11 cellular contexts compared by ENCODE assay signal in the genomic region with DNA sequence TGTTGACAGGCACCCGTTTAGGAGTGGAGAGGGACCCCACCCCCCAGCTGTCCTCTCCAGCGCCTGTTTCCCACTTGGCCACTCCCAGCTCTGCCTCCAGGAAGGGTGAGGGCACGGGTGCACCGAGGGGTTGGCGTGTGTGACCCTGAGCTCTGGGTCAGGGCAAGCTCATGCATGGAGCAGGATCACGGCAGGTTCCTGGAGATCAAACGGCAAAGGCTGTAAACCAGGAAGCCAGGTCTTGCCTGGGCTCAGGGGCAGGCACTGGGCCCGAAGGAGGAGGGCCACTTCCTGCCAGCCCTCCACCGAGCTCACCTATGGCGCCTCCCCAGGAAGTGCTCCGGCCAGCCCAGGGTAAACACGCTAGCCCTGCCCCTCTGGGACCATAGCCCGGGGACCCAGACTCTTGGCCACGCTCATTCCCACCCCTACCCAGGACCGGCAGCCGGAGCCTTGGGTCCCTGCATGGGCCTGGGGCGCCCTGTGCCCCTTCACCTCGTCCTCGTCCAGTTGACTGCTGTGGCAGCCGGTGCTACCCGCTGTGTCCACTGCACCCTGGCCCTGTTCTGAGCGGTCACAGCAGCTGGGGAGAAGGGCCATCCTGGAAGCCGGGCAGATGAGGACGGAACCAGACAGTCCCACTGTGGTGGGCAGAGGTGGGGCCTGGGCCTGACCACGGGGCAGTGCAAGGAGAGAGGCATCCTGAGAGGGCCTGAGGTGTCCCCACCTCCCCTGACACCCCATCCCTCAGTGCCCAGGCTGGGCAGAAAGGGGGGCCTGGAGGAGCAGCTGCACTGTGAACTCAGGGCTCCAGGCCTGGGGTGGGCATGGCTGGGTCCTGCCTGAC. TPM values are rescaled to one million over a fixed set of nuclear protein-coding genes. Genes with fewer than 3 reads are reported as not detected.
DNase-seq lines count a peak whose midpoint lies in the region; ATAC-seq and TF ChIP-seq lines count a peak whose summit lies in the region.
"Had no signal": no experiment of that assay in that cellular context is flagged by ENCODE, and none has a peak within 500 bp of the region (broad histone marks: within the 10 kb centered on the region; RNA-seq: fewer than 3 reads in every experiment).

No MANE protein-coding gene starts in this region.

- H3K9me3 ChIP-seq in SK-N-SH = no peaks in the 10 kb centered on the region
- no peaks in the 10 kb centered on the region for H3K9me3 ChIP-seq in mesodermal cell (ENCODE audit: control insufficient read depth, low read length)
- no peaks in the 10 kb centered on the region for H3K9me3 ChIP-seq in upper lobe of left lung
- H3K9me3 ChIP-seq: SJSA1 had no signal

- peak in 3 of 4 donors; percentile 27 to 44 (median 34) for TF ChIP-seq POLR2A in upper lobe of left lung (IDR thresholded peaks at IDR 0.05)

- H3K79me2 ChIP-seq in SK-N-SH (ENCODE audit: insufficient read depth) = no peaks in the 10 kb centered on the region

- no peak overlapping the region for H3K4me3 ChIP-seq in SK-N-SH (ENCODE audit: low read depth in 2 of 2, low read length in 1 of 2)
- H3K4me3 ChIP-seq in mesodermal cell (ENCODE audit: extremely low read depth, insufficient read depth, low read length, poor library complexity, severe bottlenecking) = peak overlapping the region; percentile 52
- peak overlapping the region in 3 of 4 donors; percentile 60 to 62 (median 61) for H3K4me3 ChIP-seq in upper lobe of left lung
- H3K4me3 ChIP-seq: SJSA1 had no signal

- TF ChIP-seq CTCF in SK-N-SH (IDR thresholded peaks at IDR 0.05) (no peak), upper lobe of left lung (IDR thresholded peaks at IDR 0.05) (no peak)

- CTCF ChIA-PET in SK-N-SH (lab: Yijun Ruan, JAX) = interaction anchor here (0.7 to 3.9 kb wide), 4 partner anchors 9 to 23 kb away, joined by 3 to 22 read pairs (median 6); partner anchors contain the start of gene TMEM80

- H3K9ac ChIP-seq in SK-N-SH = no peak overlapping the region

- H4K20me1 ChIP-seq in SK-N-SH (ENCODE audit: insufficient read depth) = no peaks in the 10 kb centered on the region

- no peaks in the 10 kb centered on the region for H3K9me2 ChIP-seq in SK-N-SH

- DNase-seq in SK-N-SH = peak; percentile 25
- peak; percentile 48 for DNase-seq in ecto neural progenitor cell (ENCODE audit: low spot score)
- peak; percentile 84 to 92 for DNase-seq in upper lobe of left lung
- DNase-seq in LoVo (ENCODE audit: low spot score) = no peak
- no peak for DNase-seq in activated CD4-positive, alpha-beta T cell treated with anti-CD3 and anti-CD28 coated beads for 4 hours
- no peak for DNase-seq in cerebellum (ENCODE audit: low spot score)
- DNase-seq: amygdala had no signal

- no peak overlapping the region for H2AFZ ChIP-seq in SK-N-SH (ENCODE audit: low read depth)

- no peaks in the 10 kb centered on the region for H3K27me3 ChIP-seq in SK-N-SH (ENCODE audit: insufficient read depth)
- peaks cover 0 to 20% (median 10%) of the 10 kb centered on the region in 4 donors for H3K27me3 ChIP-seq in upper lobe of left lung
- H3K27me3 ChIP-seq: SJSA1 had no signal

- no peaks in the 10 kb centered on the region for H3F3A ChIP-seq in SK-N-SH (replicated peaks; ENCODE audit: insufficient read depth)

- H3K4me1 ChIP-seq in SK-N-SH (ENCODE audit: control insufficient read depth in 1 of 2, insufficient read depth in 2 of 2, low read depth in 1 of 2, low read length in 1 of 2) = peaks cover 0 to 2% of the 10 kb centered on the region in 2 experiments; a peak in 1 of 4 replicates
- H3K4me1 ChIP-seq in mesodermal cell (ENCODE audit: control insufficient read depth, insufficient read depth, low read length, poor library complexity, severe bottlenecking) = peaks cover 18% of the 10 kb centered on the region
- H3K4me1 ChIP-seq in upper lobe of left lung = peaks cover 36 to 72% (median 57%) of the 10 kb centered on the region in 4 donors
- H3K4me1 ChIP-seq: SJSA1 had no signal

- no peak for TF ChIP-seq EP300 in SK-N-SH (IDR thresholded peaks at IDR 0.05; ENCODE audit: borderline replicate concordance in 1 of 2, low read depth in 1 of 2, low read length in 1 of 2)
- no peak for TF ChIP-seq EP300 in upper lobe of left lung (IDR thresholded peaks at IDR 0.05)

- no peak for TF ChIP-seq RAD21 in SK-N-SH (IDR thresholded peaks at IDR 0.05; ENCODE audit: low read length)

- no peak overlapping the region for H3K4me2 ChIP-seq in SK-N-SH

- ATAC-seq in SK-N-SH treated with all-trans-retinoic acid at 6 μM for 48 hours = no peak
- ATAC-seq in upper lobe of left lung (ENCODE audit: low FRiP score in 2 of 2) = peak; percentile 36 to 81

- WGBS in SK-N-SH (ENCODE audit: low lambda C conversion rate) = no CpG with 5 or more reads among the region's 25 CpGs
- WGBS in mesodermal cell (ENCODE audit: insufficient coverage in 2 of 2), 2 experiments = 87 to 91% methylated on average over 16 to 23 of the region's 25 CpGs
- WGBS in upper lobe of left lung, 2 donors = 65 to 72% methylated on average over 8 to 23 of the region's 25 CpGs

- no peak overlapping the region for H3K27ac ChIP-seq in SK-N-SH (ENCODE audit: low read depth in 2 of 2, low read length in 1 of 2)
- H3K27ac ChIP-seq in mesodermal cell (ENCODE audit: low read depth, low read length, severe bottlenecking) = no peak overlapping the region
- peak overlapping the region; percentile 75 to 86 (median 81) for H3K27ac ChIP-seq in upper lobe of left lung
- H3K27ac ChIP-seq: HL-60, SJSA1 had no signal

- H3K36me3 ChIP-seq in SK-N-SH (replicated peaks in 1 of 2; ENCODE audit: control insufficient read depth in 1 of 2, insufficient read depth in 2 of 2, low read length in 1 of 2) (peaks cover 0 to 3% of the 10 kb centered on the region in 2 experiments), mesodermal cell (ENCODE audit: control insufficient read depth, insufficient read depth, low read length) (peaks cover 30% of the 10 kb centered on the region), upper lobe of left lung (peaks cover 0 to 15% (median 12%) of the 10 kb centered on the region in 4 donors)
- H3K36me3 ChIP-seq: SJSA1 had no signal

- POLR2A ChIA-PET in SK-N-SH (lab: Yijun Ruan, JAX) = interaction anchor here (0.6 to 1.6 kb wide), 2 partner anchors 9 to 119 kb away, joined by 3 to 6 read pairs; partner anchors contain the start of gene TMEM80

TF ChIP-seq in SK-N-SH, 30 proteins besides CTCF, POLR2A, EP300 and RAD21 (continues in another document):
- TF ChIP-seq PBX3 (IDR thresholded peaks at IDR 0.05) (no peak), FOXJ3 (CRISPR knock-in tag; IDR thresholded peaks at IDR 0.05) (no peak)

TF ChIP-seq in SK-N-SH treated with all-trans-retinoic acid at 6 μM for 48 hours, 23 proteins besides CTCF, POLR2A, EP300 and RAD21 (continues in another document):
- TF ChIP-seq, protein P1, sequence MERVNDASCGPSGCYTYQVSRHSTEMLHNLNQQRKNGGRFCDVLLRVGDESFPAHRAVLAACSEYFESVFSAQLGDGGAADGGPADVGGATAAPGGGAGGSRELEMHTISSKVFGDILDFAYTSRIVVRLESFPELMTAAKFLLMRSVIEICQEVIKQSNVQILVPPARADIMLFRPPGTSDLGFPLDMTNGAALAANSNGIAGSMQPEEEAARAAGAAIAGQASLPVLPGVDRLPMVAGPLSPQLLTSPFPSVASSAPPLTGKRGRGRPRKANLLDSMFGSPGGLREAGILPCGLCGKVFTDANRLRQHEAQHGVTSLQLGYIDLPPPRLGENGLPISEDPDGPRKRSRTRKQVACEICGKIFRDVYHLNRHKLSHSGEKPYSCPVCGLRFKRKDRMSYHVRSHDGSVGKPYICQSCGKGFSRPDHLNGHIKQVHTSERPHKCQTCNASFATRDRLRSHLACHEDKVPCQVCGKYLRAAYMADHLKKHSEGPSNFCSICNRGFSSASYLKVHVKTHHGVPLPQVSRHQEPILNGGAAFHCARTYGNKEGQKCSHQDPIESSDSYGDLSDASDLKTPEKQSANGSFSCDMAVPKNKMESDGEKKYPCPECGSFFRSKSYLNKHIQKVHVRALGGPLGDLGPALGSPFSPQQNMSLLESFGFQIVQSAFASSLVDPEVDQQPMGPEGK (CRISPR knock-in tag; IDR thresholded peaks at IDR 0.05; ENCODE audit: borderline replicate concordance) = no peak
- TF ChIP-seq ARNTL (CRISPR knock-in tag; IDR thresholded peaks at IDR 0.05; ENCODE audit: borderline replicate concordance, low read depth) = no peak
- no peak for TF ChIP-seq ZNF565 (CRISPR knock-in tag; conservative IDR thresholded peaks at IDR 0.05; ENCODE audit: low read depth)
- no peak for TF ChIP-seq RARB (CRISPR knock-in tag; IDR thresholded peaks at IDR 0.05)
- TF ChIP-seq TOX (CRISPR knock-in tag; IDR thresholded peaks at IDR 0.05; ENCODE audit: borderline replicate concordance) = no peak

RNA-seq across cellular contexts. Expression of gene EPS8L2, which starts 1.0 kb away (rescaled TPM):
- polyA plus RNA-seq in SK-N-SH (2012; rRNA removed) = 0.67 and 0.74 TPM in 2 replicates
- polyA plus RNA-seq in SK-N-SH (2012; cell fraction: cytosol; rRNA removed) = 0.42 and 0.52 TPM in 2 replicates
- 3.7 and 4.3 TPM in 2 replicates for polyA plus RNA-seq in SK-N-SH (2012; cell fraction: nucleus; rRNA removed)
- polyA plus RNA-seq in mesodermal cell (2013, experiment 1 of 2) = 13.7 TPM
- 13.7 TPM for polyA plus RNA-seq in mesodermal cell (2013, experiment 2 of 2)
- 100 to 1,000 TPM; 120 to 497 (median 199) TPM for total RNA-seq in upper lobe of left lung
- total RNA-seq in cerebellum = 6.8 TPM
- total RNA-seq: SJSA1 had no signal

RNA-seq across cellular contexts. Expression of gene TMEM80, which starts 9.4 kb away (rescaled TPM):
- polyA plus RNA-seq in SK-N-SH (2012; rRNA removed) = 40.4 and 51.0 TPM in 2 replicates
- polyA plus RNA-seq in SK-N-SH (2012; cell fraction: cytosol; rRNA removed) = 34.3 and 36.4 TPM in 2 replicates
- polyA plus RNA-seq in SK-N-SH (2012; cell fraction: nucleus; rRNA removed) = 88.5 and 114 TPM in 2 replicates
- polyA plus RNA-seq in mesodermal cell (2013, experiment 1 of 2) = 21.1 TPM
- 25.6 TPM for polyA plus RNA-seq in mesodermal cell (2013, experiment 2 of 2)
- total RNA-seq in upper lobe of left lung (10 to 100 TPM; 28.6 to 62.9 (median 36.1) TPM), cerebellum (11.1 TPM)

RNA-seq across cellular contexts. Expression of gene DEAF1, which starts 10.0 kb away (rescaled TPM):
- 36.0 and 40.6 TPM in 2 replicates for polyA plus RNA-seq in SK-N-SH (2012; rRNA removed)
- 19.2 and 27.9 TPM in 2 replicates for polyA plus RNA-seq in SK-N-SH (2012; cell fraction: cytosol; rRNA removed)
- 28.1 and 32.0 TPM in 2 replicates for polyA plus RNA-seq in SK-N-SH (2012; cell fraction: nucleus; rRNA removed)
- polyA plus RNA-seq in mesodermal cell (2013, experiment 1 of 2) = 53.4 TPM
- polyA plus RNA-seq in mesodermal cell (2013, experiment 2 of 2) = 38.1 TPM
- total RNA-seq in upper lobe of left lung (10 to 100 TPM; 23.9 to 87.3 (median 35.6) TPM), cerebellum (61.0 TPM)

RNA-seq across cellular contexts. Expression of gene TALDO1, which starts 42.2 kb away (rescaled TPM):
- polyA plus RNA-seq in SK-N-SH (2012; rRNA removed) = 78.4 and 103 TPM in 2 replicates
- polyA plus RNA-seq in SK-N-SH (2012; cell fraction: cytosol; rRNA removed) = 84.3 and 95.6 TPM in 2 replicates
- polyA plus RNA-seq in SK-N-SH (2012; cell fraction: nucleus; rRNA removed) = 75.1 and 87.3 TPM in 2 replicates
- polyA plus RNA-seq in mesodermal cell (2013, experiment 1 of 2) = 120 TPM
- polyA plus RNA-seq in mesodermal cell (2013, experiment 2 of 2) = 113 TPM
- total RNA-seq in upper lobe of left lung (100 to 1,000 TPM; 163 to 313 (median 217) TPM), cerebellum (52.0 TPM)

Comparison
In these comparisons a context has a peak if more than half of its experiments do, and no peak if none do; other contexts are left out.
1. DNase-seq: peak in SK-N-SH (single experiment), ecto neural progenitor cell (single experiment) and upper lobe of left lung (2 of 2); none in LoVo (single experiment), activated CD4-positive, alpha-beta T cell treated with anti-CD3 and anti-CD28 coated beads for 4 hours (0 of 2) and cerebellum (single experiment).
2. H3K27ac ChIP-seq: peak in upper lobe of left lung (4 of 4); none in SK-N-SH (0 of 2) and mesodermal cell (single experiment).
3. H3K4me3 ChIP-seq: peak in mesodermal cell (single experiment) and upper lobe of left lung (3 of 4); none in SK-N-SH (0 of 2).
4. RNA of gene EPS8L2, which starts 1.0 kb away (total RNA-seq): 120 to 497 TPM in upper lobe of left lung; 6.8 TPM in cerebellum (single experiment); every median in the first group is over 10 times any median in the second.